18 cellular contexts compared by ENCODE assay signal in genomic region chr2:45104429-45104828, GRCh38.
A peak's percentile ranks its signal among the peaks of the same experiment; 100 is the strongest.
DNase-seq lines count a peak whose midpoint lies in the region; ATAC-seq and TF ChIP-seq lines count a peak whose summit lies in the region.
"Had no signal": no experiment of that assay in that cellular context is flagged by ENCODE, and none has a peak within 500 bp of the region (broad histone marks: within the 10 kb centered on the region; RNA-seq: fewer than 3 reads in every experiment).

No MANE protein-coding gene starts in this region.

- H3K4me3 Mint-ChIP-seq in H9 (no peak overlapping the region), endodermal cell (no peak overlapping the region)
- H3K4me3 Mint-ChIP-seq: B cell; CD8-positive, alpha-beta T cell had no signal

- H3K27ac Mint-ChIP-seq in H9 (no peak overlapping the region), endodermal cell (no peak overlapping the region)
- H3K27ac Mint-ChIP-seq: B cell; CD8-positive, alpha-beta T cell had no signal

- H4K91ac ChIP-seq in H9 (ENCODE audit: insufficient read length, low read depth, low read length), result no peak overlapping the region

- no peak overlapping the region for H2BK120ac ChIP-seq in H9 (ENCODE audit: low read depth, low read length, poor library complexity, severe bottlenecking)

- H3K36me3 Mint-ChIP-seq in H9 (ENCODE audit: insufficient read depth in 1 of 3, low read depth in 3 of 3), result no peaks in the 10 kb centered on the region
- no peaks in the 10 kb centered on the region for H3K36me3 Mint-ChIP-seq in endodermal cell (ENCODE audit: low read depth)
- H3K36me3 Mint-ChIP-seq: CD8-positive, alpha-beta T cell had no signal

- no peaks in the 10 kb centered on the region for H3K9me2 ChIP-seq in PC-3 (replicated peaks; ENCODE audit: low read length)

- no peak for DNase-seq in H9
- DNase-seq in PC-3, result no peak
- no peak for DNase-seq in endodermal cell
- DNase-seq in ureter (ENCODE audit: low spot score), result peak; percentile 22
- no peak for DNase-seq in H7
- DNase-seq in HuH-7.5 (ENCODE audit: low spot score), result no peak
- no peak for DNase-seq in D341Med (ENCODE audit: low spot score)
- DNase-seq: Calu3; CD8-positive, alpha-beta T cell; DMS 273 treated with DMSO at 0.1 percent for 48 hours; DMS53; DND-41; EL; KG1 had no signal

- H2AFZ ChIP-seq in H9 (ENCODE audit: low read length) (no peak overlapping the region), PC-3 (ENCODE audit: low read length) (no peak overlapping the region)

- H3K27me3 ChIP-seq in H9 (ENCODE audit: insufficient read depth, low read length) (no peaks in the 10 kb centered on the region), PC-3 (ENCODE audit: low read length) (no peaks in the 10 kb centered on the region), endodermal cell (ENCODE audit: control insufficient read depth, insufficient read depth, low read length, poor library complexity, severe bottlenecking) (no peaks in the 10 kb centered on the region), H7 (ENCODE audit: control insufficient read depth, insufficient read depth, low read length) (no peaks in the 10 kb centered on the region)
- H3K27me3 ChIP-seq: BLaER1 treated with 17β-estradiol and CSF1 and Interleukin-3, amounts not matched to agents 10 nM and 100 nM had no signal

- no peak overlapping the region for H3K4me2 ChIP-seq in H9 (ENCODE audit: insufficient read depth, insufficient read length, low read length)
- H3K4me2 ChIP-seq in PC-3 (ENCODE audit: low read length), result peak overlapping the region; percentile 73
- H3K4me2 ChIP-seq: BLaER1 treated with 17β-estradiol and CSF1 and Interleukin-3, amounts not matched to agents 10 nM and 100 nM had no signal

- H3K9me3 ChIP-seq in H9 (ENCODE audit: control insufficient read depth, low read depth, low read length) (no peaks in the 10 kb centered on the region), PC-3 (ENCODE audit: low read length) (no peaks in the 10 kb centered on the region), endodermal cell (ENCODE audit: control insufficient read depth, low read length) (no peaks in the 10 kb centered on the region)

- no peak overlapping the region for H3K56ac ChIP-seq in H9 (ENCODE audit: insufficient read length, low read depth, low read length)

- H3K27ac ChIP-seq in H9 (ENCODE audit: insufficient read length, low read depth, low read length) (no peak overlapping the region), PC-3 (ENCODE audit: low read length) (peak overlapping the region; percentile 89), endodermal cell (ENCODE audit: low read depth, low read length) (no peak overlapping the region)
- H3K27ac ChIP-seq: BLaER1 treated with 17β-estradiol and CSF1 and Interleukin-3, amounts not matched to agents 10 nM and 100 nM had no signal

- no peaks in the 10 kb centered on the region for H3K36me3 ChIP-seq in PC-3 (ENCODE audit: low read depth, low read length)
- no peaks in the 10 kb centered on the region for H3K36me3 ChIP-seq in endodermal cell (ENCODE audit: control insufficient read depth, insufficient read depth, low read length)
- H3K36me3 ChIP-seq in H7 (replicated peaks; ENCODE audit: control insufficient read depth, insufficient read depth, low read length), result no peaks in the 10 kb centered on the region
- H3K36me3 ChIP-seq: BLaER1 treated with 17β-estradiol and CSF1 and Interleukin-3, amounts not matched to agents 10 nM and 100 nM had no signal

- H3K18ac ChIP-seq in H9 (ENCODE audit: insufficient read length, low read depth, low read length), result no peak overlapping the region

- WGBS in H9 (ENCODE audit: extremely low coverage, insufficient read length, low lambda C conversion rate), result no CpG with 5 or more reads among the region's 3 CpGs
- WGBS in endodermal cell (ENCODE audit: insufficient coverage in 1 of 2, insufficient read length in 1 of 2), 2 experiments, result 76 to 85% methylated on average over 2 to 3 of the region's 3 CpGs

- CTCF ChIA-PET in PC-3 (lab: Charles Lee), result no interaction called here

- H3K9ac ChIP-seq in H9 (ENCODE audit: extremely low read depth, insufficient read length, low read length) (no peak overlapping the region), PC-3 (ENCODE audit: low read length) (peak overlapping the region; percentile 57), endodermal cell (ENCODE audit: extremely low read depth, low read length, poor library complexity, severe bottlenecking) (no peak overlapping the region)
- H3K9ac ChIP-seq: BLaER1 treated with 17β-estradiol and CSF1 and Interleukin-3, amounts not matched to agents 10 nM and 100 nM had no signal

- H3K9me3 Mint-ChIP-seq in H9 (no peaks in the 10 kb centered on the region), endodermal cell (no peaks in the 10 kb centered on the region)
- H3K9me3 Mint-ChIP-seq: CD8-positive, alpha-beta T cell had no signal

- H4K8ac ChIP-seq in H9 (replicated peaks; ENCODE audit: insufficient read length, low read depth, low read length), result no peak overlapping the region

- no peak for ATAC-seq in PC-3
- ATAC-seq: CD8-positive, alpha-beta T cell; GM12878; HepG2 had no signal

- H4K5ac ChIP-seq in H9 (ENCODE audit: insufficient read length, low read depth, low read length), result no peak overlapping the region

- H4K20me1 ChIP-seq in H9 (ENCODE audit: control insufficient read depth, insufficient read depth, insufficient read length), result no peaks in the 10 kb centered on the region
- no peaks in the 10 kb centered on the region for H4K20me1 ChIP-seq in PC-3 (ENCODE audit: low read length)
- H4K20me1 ChIP-seq: BLaER1 treated with 17β-estradiol and CSF1 and Interleukin-3, amounts not matched to agents 10 nM and 100 nM had no signal

- no peak overlapping the region for H2BK5ac ChIP-seq in H9 (ENCODE audit: insufficient read length, low read length)

- H3K4me3 ChIP-seq in PC-3 (ENCODE audit: low read length) (peak overlapping the region; percentile 33; the same call in 1 of the 2 replicates), endodermal cell (ENCODE audit: low read length) (no peak overlapping the region), H7 (ENCODE audit: insufficient read depth, low read depth, low read length) (no peak overlapping the region)
- H3K4me3 ChIP-seq: BLaER1 treated with 17β-estradiol and CSF1 and Interleukin-3, amounts not matched to agents 10 nM and 100 nM; GM12878 had no signal

- H3K79me2 ChIP-seq in H9 (ENCODE audit: insufficient read depth, low read length), result no peaks in the 10 kb centered on the region
- no peaks in the 10 kb centered on the region for H3K79me2 ChIP-seq in PC-3 (ENCODE audit: low read length)

- no peak overlapping the region for H3K14ac ChIP-seq in H9 (ENCODE audit: insufficient read depth, low read length)

- no peak overlapping the region for H2BK12ac ChIP-seq in H9 (ENCODE audit: insufficient read length, low read depth, low read length)

- H3K4ac ChIP-seq in H9 (ENCODE audit: low read depth, low read length), result no peak overlapping the region

- H3K27me3 Mint-ChIP-seq in H9 (ENCODE audit: low read depth), result no peaks in the 10 kb centered on the region
- H3K27me3 Mint-ChIP-seq in endodermal cell (ENCODE audit: insufficient read depth), result no peaks in the 10 kb centered on the region

- H3K4me1 ChIP-seq in H9 (ENCODE audit: insufficient read depth, low read length) (no peaks in the 10 kb centered on the region; the same call in 1 of the 2 replicates), PC-3 (ENCODE audit: insufficient read depth, low read length) (peaks cover 38% of the 10 kb centered on the region), endodermal cell (ENCODE audit: control insufficient read depth, insufficient read depth, low read length) (no peaks in the 10 kb centered on the region)
- H3K4me1 ChIP-seq: BLaER1 treated with 17β-estradiol and CSF1 and Interleukin-3, amounts not matched to agents 10 nM and 100 nM had no signal

- no peak overlapping the region for H3K23ac ChIP-seq in H9 (ENCODE audit: insufficient read length, low read depth, low read length)

- no peaks in the 10 kb centered on the region for H3K23me2 ChIP-seq in H9 (ENCODE audit: insufficient read length, low read depth, low read length, poor library complexity, severe bottlenecking)

- POLR2A ChIA-PET in PC-3 (lab: Charles Lee; ENCODE audit: unreplicated experiment), result no interaction called here

- H3T11ph ChIP-seq in H9 (ENCODE audit: low read length), result no peak overlapping the region

- H3K4me1 Mint-ChIP-seq in H9, result peaks cover 4 to 6% of the 10 kb centered on the region in 2 experiments; a peak in 2 of 4 replicates
- no peaks in the 10 kb centered on the region for H3K4me1 Mint-ChIP-seq in endodermal cell
- H3K4me1 Mint-ChIP-seq: B cell had no signal

- H3K79me1 ChIP-seq in H9 (ENCODE audit: insufficient read depth, low read depth, low read length, poor library complexity, severe bottlenecking), result no peaks in the 10 kb centered on the region

- no TSS peak for BruUV-seq in PC-3 (replicated peaks; lab: Mats Ljungman, UMichigan)

- intact Hi-C loops in PC-3 (cut with micrococcal nuclease), result loop anchor here (1.0 to 5.0 kb wide), 3 partner anchors 16 to 138 kb away; no protein-coding TSS in a partner anchor

- TF ChIP-seq CTCF in H9 (conservative IDR thresholded peaks at IDR 0.05), result 0 out of 3 replicates have a peak, but pooled peaks have one; percentile 18
- TF ChIP-seq CTCF in PC-3 (conservative IDR thresholded peaks at IDR 0.05; ENCODE audit: low read depth, low read length), result no peak
- peak; percentile 24 for TF ChIP-seq CTCF in endodermal cell (conservative IDR thresholded peaks at IDR 0.05)

- no peak overlapping the region for H2BK20ac ChIP-seq in H9 (ENCODE audit: low read depth, low read length, poor library complexity, severe bottlenecking)

- no peak overlapping the region for H2BK15ac ChIP-seq in H9 (ENCODE audit: low read depth, low read length)

- no peak overlapping the region for H2AK5ac ChIP-seq in H9 (ENCODE audit: insufficient read length, low read length)

- no peaks in the 10 kb centered on the region for H3F3A ChIP-seq in PC-3 (ENCODE audit: low read length, unreplicated experiment)
